25 cellular contexts compared by ENCODE assay signal in genomic region chr1:47837046-47837830, GRCh38.
DNase-seq lines count a peak whose midpoint lies in the region; ATAC-seq and TF ChIP-seq lines count a peak whose summit lies in the region.
"Had no signal": no experiment of that assay in that cellular context is flagged by ENCODE, and none has a peak within 500 bp of the region (broad histone marks: within the 10 kb centered on the region; RNA-seq: fewer than 3 reads in every experiment).

No MANE protein-coding gene starts in this region.

- no peak overlapping the region for H2BK120ac ChIP-seq in neuronal stem cell (ENCODE audit: low read depth, low read length)

- H2AFZ ChIP-seq in neuronal stem cell (ENCODE audit: low read length) (no peak overlapping the region), OCI-LY7 (ENCODE audit: low read length) (no peak overlapping the region)

- no peak overlapping the region for H3K4me2 ChIP-seq in neuronal stem cell (ENCODE audit: insufficient read depth, low read length, poor library complexity, severe bottlenecking)
- no peak overlapping the region for H3K4me2 ChIP-seq in OCI-LY7 (ENCODE audit: low read length)

- ATAC-seq in GM19455 (IDR thresholded peaks at IDR 0.05; ENCODE audit: unreplicated experiment): no peak

- H3K18ac ChIP-seq in neuronal stem cell (ENCODE audit: low read length): no peak overlapping the region

- no peak overlapping the region for H3K23ac ChIP-seq in neuronal stem cell (ENCODE audit: low read depth, low read length, poor library complexity)

- H3K36me3 ChIP-seq in left ventricle myocardium inferior: no peaks in the 10 kb centered on the region
- no peaks in the 10 kb centered on the region for H3K36me3 ChIP-seq in neuronal stem cell (replicated peaks in 1 of 2; ENCODE audit: control insufficient read depth in 2 of 2, insufficient read depth in 2 of 2, low read length in 2 of 2)
- no peaks in the 10 kb centered on the region for H3K36me3 ChIP-seq in stomach smooth muscle (ENCODE audit: control insufficient read depth in 2 of 2, insufficient read depth in 2 of 2, low read length in 2 of 2)
- no peaks in the 10 kb centered on the region for H3K36me3 ChIP-seq in OCI-LY7 (ENCODE audit: insufficient read depth, low read length)
- H3K36me3 ChIP-seq: adrenal gland, BE2C, cardiac muscle cell had no signal

- intact Hi-C loops in left ventricle myocardium inferior (cut with micrococcal nuclease): no loop called here
- intact Hi-C loops in OCI-LY7 (cut with micrococcal nuclease; ENCODE audit: unreplicated experiment): no loop called here

- TF ChIP-seq CTCF in choroid plexus epithelial cell (conservative IDR thresholded peaks at IDR 0.05; ENCODE audit: low read depth, low read length) (no peak), left ventricle myocardium inferior (IDR thresholded peaks at IDR 0.05; ENCODE audit: borderline replicate concordance) (no peak), OCI-LY7 (conservative IDR thresholded peaks at IDR 0.05; ENCODE audit: low read length) (no peak)

- H3K9ac ChIP-seq in neuronal stem cell (ENCODE audit: low read depth, low read length, poor library complexity) (no peak overlapping the region), stomach smooth muscle (ENCODE audit: low read length in 2 of 2) (no peak overlapping the region)

- H4K20me1 ChIP-seq in OCI-LY7 (ENCODE audit: insufficient read depth, low read length): no peaks in the 10 kb centered on the region

- H3K14ac ChIP-seq in neuronal stem cell (ENCODE audit: low read length): no peak overlapping the region

- H2BK15ac ChIP-seq in neuronal stem cell (ENCODE audit: low read length): peak overlapping the region; percentile 4

- H3K4ac ChIP-seq in neuronal stem cell (ENCODE audit: low read length): no peak overlapping the region

- POLR2A ChIA-PET in OCI-LY7 (lab: Charles Lee): no interaction called here

- H3K27me3 ChIP-seq in left ventricle myocardium inferior (ENCODE audit: low read depth): peaks cover 15% of the 10 kb centered on the region
- no peaks in the 10 kb centered on the region for H3K27me3 ChIP-seq in neuronal stem cell (ENCODE audit: control insufficient read depth in 3 of 3, insufficient read depth in 3 of 3, low read depth in 1 of 3, low read length in 3 of 3)
- H3K27me3 ChIP-seq in stomach smooth muscle (ENCODE audit: control insufficient read depth in 1 of 2, insufficient read depth in 2 of 2, low read length in 2 of 2): no peaks in the 10 kb centered on the region
- H3K27me3 ChIP-seq: adrenal gland, BE2C had no signal

- no TSS peak for BruUV-seq in OCI-LY7 (replicated peaks; lab: Mats Ljungman, UMichigan)

- H3K4me1 ChIP-seq in left ventricle myocardium inferior (no peaks in the 10 kb centered on the region), neuronal stem cell (ENCODE audit: control insufficient read depth in 2 of 2, insufficient read depth in 1 of 2, low read depth in 1 of 2, low read length in 2 of 2) (peaks cover 0 to 10% of the 10 kb centered on the region in 2 donors), stomach smooth muscle (ENCODE audit: control insufficient read depth, insufficient read depth, low read length) (peaks cover 8% of the 10 kb centered on the region), OCI-LY7 (ENCODE audit: insufficient read depth, low read length, poor library complexity, severe bottlenecking) (no peaks in the 10 kb centered on the region)
- H3K4me1 ChIP-seq: adrenal gland, BE2C had no signal

- no peak overlapping the region for H4K91ac ChIP-seq in neuronal stem cell (ENCODE audit: low read depth, low read length, poor library complexity)

- no peak overlapping the region for H4K8ac ChIP-seq in neuronal stem cell (ENCODE audit: low read depth, low read length)

- no peak overlapping the region for H2BK12ac ChIP-seq in neuronal stem cell (ENCODE audit: low read length)

- H3K27ac ChIP-seq in left ventricle myocardium inferior (replicated peaks) (peak overlapping the region; percentile 52), neuronal stem cell (replicated peaks; ENCODE audit: low read length) (no peak overlapping the region), stomach smooth muscle (ENCODE audit: low read length) (peak overlapping the region; percentile 37), OCI-LY7 (ENCODE audit: low read depth, low read length, poor library complexity, severe bottlenecking) (no peak overlapping the region)
- H3K27ac ChIP-seq: adrenal gland, cardiac muscle cell, skin epidermis had no signal

- H3K79me2 ChIP-seq in OCI-LY7 (ENCODE audit: insufficient read depth, low read depth, low read length): no peaks in the 10 kb centered on the region

- H3K9me3 ChIP-seq in left ventricle myocardium inferior (replicated peaks) (peaks cover 26% of the 10 kb centered on the region), neuronal stem cell (replicated peaks in 1 of 2; ENCODE audit: control insufficient read depth in 2 of 2, insufficient read depth in 1 of 2, low read depth in 1 of 2, low read length in 2 of 2) (peaks cover 0 to 1% of the 10 kb centered on the region in 2 donors), stomach smooth muscle (ENCODE audit: control insufficient read depth in 2 of 2, low read length in 2 of 2) (peaks cover 4 to 6% of the 10 kb centered on the region in 2 donors), OCI-LY7 (ENCODE audit: low read length) (no peaks in the 10 kb centered on the region)
- H3K9me3 ChIP-seq: BE2C had no signal

- no CpG with 5 or more reads among the region's 13 CpGs for WGBS in neuronal stem cell (ENCODE audit: extremely low coverage in 2 of 2, insufficient read length in 2 of 2, insufficient replicate concordance in 1 of 2), 2 donors

- H3K79me1 ChIP-seq in neuronal stem cell (ENCODE audit: low read depth, low read length): no peaks in the 10 kb centered on the region

- in situ Hi-C loops in KBM-7 (cut with MboI; ENCODE audit: low pct_unique_long_range_greater_than_20kb, low sequenced_read_pairs): no loop called here

- no peak overlapping the region for H2AK5ac ChIP-seq in neuronal stem cell (ENCODE audit: low read depth, low read length)

- peak; percentile 28 for DNase-seq in choroid plexus epithelial cell (ENCODE audit: low read depth)
- DNase-seq in left ventricle myocardium inferior: no peak
- DNase-seq in neuronal stem cell (ENCODE audit: low spot score): no peak
- no peak for DNase-seq in OCI-LY7 (ENCODE audit: low spot score)
- DNase-seq in KBM-7: no peak
- no peak for DNase-seq in NCI-H2227 treated with DMSO at 0.1 percent for 48 hours (lab: John Stamatoyannopoulos, UW)
- DNase-seq: ACHN; activated CD4-positive, alpha-beta T cell treated with anti-CD3 and anti-CD28 coated beads, Interleukin-2, amount 50 U/mL, for 4 hours; activated naive CD4-positive, alpha-beta T cell treated with anti-CD3 and anti-CD28 coated beads for 36 hours; adrenal gland; BE2C; KG1; NCI-H1417 treated with DMSO at 0.1 percent for 48 hours; NCI-H2081; NCI-H345; NCI-H774; RPMI8226; stimulated activated CD4-positive, alpha-beta T cell treated with anti-CD3 and anti-CD28 coated beads, Interleukin-1b, Interleukin-23, amount 100 ng/mL, for 48 hours; T-helper 1 cell had no signal

- CTCF ChIA-PET in OCI-LY7 (lab: Charles Lee; ENCODE audit: unreplicated experiment): no interaction called here

- no peak overlapping the region for H2BK5ac ChIP-seq in neuronal stem cell (ENCODE audit: low read length)

- H3K9me2 ChIP-seq in OCI-LY7 (ENCODE audit: insufficient read depth, low read length): no peaks in the 10 kb centered on the region

- H3K4me3 ChIP-seq in choroid plexus epithelial cell (ENCODE audit: low read depth, low read length): no peak overlapping the region
- H3K4me3 ChIP-seq in left ventricle myocardium inferior: no peak overlapping the region
- H3K4me3 ChIP-seq in neuronal stem cell (ENCODE audit: low read length in 2 of 2): no peak overlapping the region
- no peak overlapping the region for H3K4me3 ChIP-seq in stomach smooth muscle (ENCODE audit: low read length in 2 of 2)
- no peak overlapping the region for H3K4me3 ChIP-seq in OCI-LY7 (ENCODE audit: low read depth, low read length, poor library complexity, severe bottlenecking)
- H3K4me3 ChIP-seq: adrenal gland, cardiac muscle cell, dorsolateral prefrontal cortex, lung, skin epidermis had no signal

Comparison
In these comparisons a context has a peak if more than half of its experiments do, and no peak if none do; other contexts are left out.
1. H3K27ac ChIP-seq: peak in left ventricle myocardium inferior (single experiment) and stomach smooth muscle (single experiment); none in neuronal stem cell (single experiment) and OCI-LY7 (single experiment).